Comparison of ENCODE assay signal across 2 cellular contexts in the genomic region with DNA sequence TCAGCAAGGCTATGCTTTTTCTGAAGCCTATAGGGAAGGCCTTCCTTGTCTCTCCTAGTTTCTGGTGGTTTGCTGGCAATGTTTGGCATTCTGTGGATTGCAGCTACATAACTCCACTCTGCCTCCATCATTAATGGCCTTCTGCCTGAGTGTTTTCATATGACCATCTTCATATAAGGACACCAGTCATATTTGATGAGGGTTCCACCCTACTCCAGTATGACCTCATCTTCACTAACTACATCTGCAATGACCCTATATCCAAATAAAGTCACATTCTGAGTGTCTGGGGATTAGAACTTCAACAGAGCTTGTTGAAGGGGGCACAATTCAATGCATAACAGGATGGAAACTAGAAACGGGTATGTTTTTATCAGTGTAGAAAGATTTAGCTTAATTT.
TF ChIP-seq lines count a peak whose summit lies in the region.

No MANE protein-coding gene starts in this region.

TF ChIP-seq in SK-N-SH, 30 proteins besides CTCF, POLR2A, EP300 and RAD21:
- no peak for TF ChIP-seq GABPA (IDR thresholded peaks at IDR 0.05; ENCODE audit: low read depth)
- TF ChIP-seq, protein P1, sequence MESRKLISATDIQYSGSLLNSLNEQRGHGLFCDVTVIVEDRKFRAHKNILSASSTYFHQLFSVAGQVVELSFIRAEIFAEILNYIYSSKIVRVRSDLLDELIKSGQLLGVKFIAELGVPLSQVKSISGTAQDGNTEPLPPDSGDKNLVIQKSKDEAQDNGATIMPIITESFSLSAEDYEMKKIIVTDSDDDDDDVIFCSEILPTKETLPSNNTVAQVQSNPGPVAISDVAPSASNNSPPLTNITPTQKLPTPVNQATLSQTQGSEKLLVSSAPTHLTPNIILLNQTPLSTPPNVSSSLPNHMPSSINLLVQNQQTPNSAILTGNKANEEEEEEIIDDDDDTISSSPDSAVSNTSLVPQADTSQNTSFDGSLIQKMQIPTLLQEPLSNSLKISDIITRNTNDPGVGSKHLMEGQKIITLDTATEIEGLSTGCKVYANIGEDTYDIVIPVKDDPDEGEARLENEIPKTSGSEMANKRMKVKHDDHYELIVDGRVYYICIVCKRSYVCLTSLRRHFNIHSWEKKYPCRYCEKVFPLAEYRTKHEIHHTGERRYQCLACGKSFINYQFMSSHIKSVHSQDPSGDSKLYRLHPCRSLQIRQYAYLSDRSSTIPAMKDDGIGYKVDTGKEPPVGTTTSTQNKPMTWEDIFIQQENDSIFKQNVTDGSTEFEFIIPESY (IDR thresholded peaks at IDR 0.05; ENCODE audit: borderline replicate concordance, low read depth) = no peak
- no peak for TF ChIP-seq SMC3 (IDR thresholded peaks at IDR 0.05; ENCODE audit: low read depth, low read length)
- TF ChIP-seq GATA2 (CRISPR knock-in tag; IDR thresholded peaks at IDR 0.05) = no peak
- TF ChIP-seq NRF1 (IDR thresholded peaks at IDR 0.05; ENCODE audit: low read depth, low read length) = no peak
- TF ChIP-seq, protein P2, sequence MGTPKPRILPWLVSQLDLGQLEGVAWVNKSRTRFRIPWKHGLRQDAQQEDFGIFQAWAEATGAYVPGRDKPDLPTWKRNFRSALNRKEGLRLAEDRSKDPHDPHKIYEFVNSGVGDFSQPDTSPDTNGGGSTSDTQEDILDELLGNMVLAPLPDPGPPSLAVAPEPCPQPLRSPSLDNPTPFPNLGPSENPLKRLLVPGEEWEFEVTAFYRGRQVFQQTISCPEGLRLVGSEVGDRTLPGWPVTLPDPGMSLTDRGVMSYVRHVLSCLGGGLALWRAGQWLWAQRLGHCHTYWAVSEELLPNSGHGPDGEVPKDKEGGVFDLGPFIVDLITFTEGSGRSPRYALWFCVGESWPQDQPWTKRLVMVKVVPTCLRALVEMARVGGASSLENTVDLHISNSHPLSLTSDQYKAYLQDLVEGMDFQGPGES (IDR thresholded peaks at IDR 0.05; ENCODE audit: low read depth, low read length) = no peak
- no peak for TF ChIP-seq ELF1 (IDR thresholded peaks at IDR 0.05)
- TF ChIP-seq, protein P3, sequence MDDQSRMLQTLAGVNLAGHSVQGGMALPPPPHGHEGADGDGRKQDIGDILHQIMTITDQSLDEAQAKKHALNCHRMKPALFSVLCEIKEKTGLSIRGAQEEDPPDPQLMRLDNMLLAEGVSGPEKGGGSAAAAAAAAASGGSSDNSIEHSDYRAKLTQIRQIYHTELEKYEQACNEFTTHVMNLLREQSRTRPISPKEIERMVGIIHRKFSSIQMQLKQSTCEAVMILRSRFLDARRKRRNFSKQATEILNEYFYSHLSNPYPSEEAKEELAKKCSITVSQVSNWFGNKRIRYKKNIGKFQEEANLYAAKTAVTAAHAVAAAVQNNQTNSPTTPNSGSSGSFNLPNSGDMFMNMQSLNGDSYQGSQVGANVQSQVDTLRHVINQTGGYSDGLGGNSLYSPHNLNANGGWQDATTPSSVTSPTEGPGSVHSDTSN (IDR thresholded peaks at IDR 0.05) = no peak
- TF ChIP-seq JUND (IDR thresholded peaks at IDR 0.05) = no peak
- TF ChIP-seq TEAD4 (IDR thresholded peaks at IDR 0.05; ENCODE audit: borderline replicate concordance, insufficient read depth) = no peak
TF ChIP-seq in SK-N-SH: peak in this region for 0.

TF ChIP-seq in SK-N-SH treated with all-trans-retinoic acid at 6 μM for 48 hours, 23 proteins besides CTCF, POLR2A, EP300 and RAD21:
- no peak for TF ChIP-seq SNAI2 (CRISPR knock-in tag; IDR thresholded peaks at IDR 0.05)
- TF ChIP-seq ARNTL (CRISPR knock-in tag; IDR thresholded peaks at IDR 0.05; ENCODE audit: borderline replicate concordance, low read depth) = no peak
- TF ChIP-seq, protein P4, sequence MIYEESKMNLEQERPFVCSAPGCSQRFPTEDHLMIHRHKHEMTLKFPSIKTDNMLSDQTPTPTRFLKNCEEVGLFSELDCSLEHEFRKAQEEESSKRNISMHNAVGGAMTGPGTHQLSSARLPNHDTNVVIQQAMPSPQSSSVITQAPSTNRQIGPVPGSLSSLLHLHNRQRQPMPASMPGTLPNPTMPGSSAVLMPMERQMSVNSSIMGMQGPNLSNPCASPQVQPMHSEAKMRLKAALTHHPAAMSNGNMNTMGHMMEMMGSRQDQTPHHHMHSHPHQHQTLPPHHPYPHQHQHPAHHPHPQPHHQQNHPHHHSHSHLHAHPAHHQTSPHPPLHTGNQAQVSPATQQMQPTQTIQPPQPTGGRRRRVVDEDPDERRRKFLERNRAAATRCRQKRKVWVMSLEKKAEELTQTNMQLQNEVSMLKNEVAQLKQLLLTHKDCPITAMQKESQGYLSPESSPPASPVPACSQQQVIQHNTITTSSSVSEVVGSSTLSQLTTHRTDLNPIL (CRISPR knock-in tag; IDR thresholded peaks at IDR 0.05; ENCODE audit: low read depth) = no peak
- TF ChIP-seq, protein P5, sequence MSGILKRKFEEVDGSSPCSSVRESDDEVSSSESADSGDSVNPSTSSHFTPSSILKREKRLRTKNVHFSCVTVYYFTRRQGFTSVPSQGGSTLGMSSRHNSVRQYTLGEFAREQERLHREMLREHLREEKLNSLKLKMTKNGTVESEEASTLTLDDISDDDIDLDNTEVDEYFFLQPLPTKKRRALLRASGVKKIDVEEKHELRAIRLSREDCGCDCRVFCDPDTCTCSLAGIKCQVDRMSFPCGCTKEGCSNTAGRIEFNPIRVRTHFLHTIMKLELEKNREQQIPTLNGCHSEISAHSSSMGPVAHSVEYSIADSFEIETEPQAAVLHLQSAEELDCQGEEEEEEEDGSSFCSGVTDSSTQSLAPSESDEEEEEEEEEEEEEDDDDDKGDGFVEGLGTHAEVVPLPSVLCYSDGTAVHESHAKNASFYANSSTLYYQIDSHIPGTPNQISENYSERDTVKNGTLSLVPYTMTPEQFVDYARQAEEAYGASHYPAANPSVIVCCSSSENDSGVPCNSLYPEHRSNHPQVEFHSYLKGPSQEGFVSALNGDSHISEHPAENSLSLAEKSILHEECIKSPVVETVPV (CRISPR knock-in tag; IDR thresholded peaks at IDR 0.05) = no peak
- TF ChIP-seq ZNF70 (CRISPR knock-in tag; IDR thresholded peaks at IDR 0.05) = no peak
- no peak for TF ChIP-seq TCF4 (CRISPR knock-in tag; IDR thresholded peaks at IDR 0.05; ENCODE audit: borderline replicate concordance)
- TF ChIP-seq, protein P6, sequence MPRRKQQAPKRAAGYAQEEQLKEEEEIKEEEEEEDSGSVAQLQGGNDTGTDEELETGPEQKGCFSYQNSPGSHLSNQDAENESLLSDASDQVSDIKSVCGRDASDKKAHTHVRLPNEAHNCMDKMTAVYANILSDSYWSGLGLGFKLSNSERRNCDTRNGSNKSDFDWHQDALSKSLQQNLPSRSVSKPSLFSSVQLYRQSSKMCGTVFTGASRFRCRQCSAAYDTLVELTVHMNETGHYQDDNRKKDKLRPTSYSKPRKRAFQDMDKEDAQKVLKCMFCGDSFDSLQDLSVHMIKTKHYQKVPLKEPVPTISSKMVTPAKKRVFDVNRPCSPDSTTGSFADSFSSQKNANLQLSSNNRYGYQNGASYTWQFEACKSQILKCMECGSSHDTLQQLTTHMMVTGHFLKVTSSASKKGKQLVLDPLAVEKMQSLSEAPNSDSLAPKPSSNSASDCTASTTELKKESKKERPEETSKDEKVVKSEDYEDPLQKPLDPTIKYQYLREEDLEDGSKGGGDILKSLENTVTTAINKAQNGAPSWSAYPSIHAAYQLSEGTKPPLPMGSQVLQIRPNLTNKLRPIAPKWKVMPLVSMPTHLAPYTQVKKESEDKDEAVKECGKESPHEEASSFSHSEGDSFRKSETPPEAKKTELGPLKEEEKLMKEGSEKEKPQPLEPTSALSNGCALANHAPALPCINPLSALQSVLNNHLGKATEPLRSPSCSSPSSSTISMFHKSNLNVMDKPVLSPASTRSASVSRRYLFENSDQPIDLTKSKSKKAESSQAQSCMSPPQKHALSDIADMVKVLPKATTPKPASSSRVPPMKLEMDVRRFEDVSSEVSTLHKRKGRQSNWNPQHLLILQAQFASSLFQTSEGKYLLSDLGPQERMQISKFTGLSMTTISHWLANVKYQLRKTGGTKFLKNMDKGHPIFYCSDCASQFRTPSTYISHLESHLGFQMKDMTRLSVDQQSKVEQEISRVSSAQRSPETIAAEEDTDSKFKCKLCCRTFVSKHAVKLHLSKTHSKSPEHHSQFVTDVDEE (CRISPR knock-in tag; IDR thresholded peaks at IDR 0.05) = no peak
- TF ChIP-seq TOX (CRISPR knock-in tag; IDR thresholded peaks at IDR 0.05; ENCODE audit: borderline replicate concordance) = no peak
- TF ChIP-seq CSDC2 (CRISPR knock-in tag; IDR thresholded peaks at IDR 0.05) = no peak
- TF ChIP-seq OSR1 (CRISPR knock-in tag; IDR thresholded peaks at IDR 0.05) = no peak
- TF ChIP-seq, protein P7, sequence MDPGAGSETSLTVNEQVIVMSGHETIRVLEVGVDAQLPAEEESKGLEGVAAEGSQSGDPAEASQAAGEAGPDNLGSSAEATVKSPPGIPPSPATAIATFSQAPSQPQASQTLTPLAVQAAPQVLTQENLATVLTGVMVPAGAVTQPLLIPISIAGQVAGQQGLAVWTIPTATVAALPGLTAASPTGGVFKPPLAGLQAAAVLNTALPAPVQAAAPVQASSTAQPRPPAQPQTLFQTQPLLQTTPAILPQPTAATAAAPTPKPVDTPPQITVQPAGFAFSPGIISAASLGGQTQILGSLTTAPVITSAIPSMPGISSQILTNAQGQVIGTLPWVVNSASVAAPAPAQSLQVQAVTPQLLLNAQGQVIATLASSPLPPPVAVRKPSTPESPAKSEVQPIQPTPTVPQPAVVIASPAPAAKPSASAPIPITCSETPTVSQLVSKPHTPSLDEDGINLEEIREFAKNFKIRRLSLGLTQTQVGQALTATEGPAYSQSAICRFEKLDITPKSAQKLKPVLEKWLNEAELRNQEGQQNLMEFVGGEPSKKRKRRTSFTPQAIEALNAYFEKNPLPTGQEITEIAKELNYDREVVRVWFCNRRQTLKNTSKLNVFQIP (CRISPR knock-in tag; IDR thresholded peaks at IDR 0.05; ENCODE audit: borderline replicate concordance, low read depth) = no peak
- TF ChIP-seq RARB (CRISPR knock-in tag; IDR thresholded peaks at IDR 0.05) = no peak
- TF ChIP-seq PPARA (CRISPR knock-in tag; IDR thresholded peaks at IDR 0.05; ENCODE audit: borderline replicate concordance) = no peak
- TF ChIP-seq ZNF565 (CRISPR knock-in tag; conservative IDR thresholded peaks at IDR 0.05; ENCODE audit: low read depth) = no peak
- TF ChIP-seq ISL1 (CRISPR knock-in tag; IDR thresholded peaks at IDR 0.05) = no peak
